ENCODE assay signal across 11 cellular contexts in genomic region chr3:34016925-34017592, GRCh38.
DNase-seq lines count a peak whose midpoint lies in the region; ATAC-seq and TF ChIP-seq lines count a peak whose summit lies in the region.
"Had no signal": no experiment of that assay in that cellular context is flagged by ENCODE, and none has a peak within 500 bp of the region (broad histone marks: within the 10 kb centered on the region; RNA-seq: fewer than 3 reads in every experiment).

No MANE protein-coding gene starts in this region.

- H3K4me3 Mint-ChIP-seq in activated naive CD4-positive, alpha-beta T cell treated with anti-CD3 and anti-CD28 coated beads for 36 hours, result no peak overlapping the region

- H3K79me2 ChIP-seq in osteoblast (ENCODE audit: insufficient read depth, low read length), result no peaks in the 10 kb centered on the region

- CTCF ChIA-PET in activated naive CD4-positive, alpha-beta T cell treated with anti-CD3 and anti-CD28 coated beads for 36 hours (lab: Charles Lee), result interaction anchor here (0.6 to 3.4 kb wide), 4 partner anchors 10 to 230 kb away, joined by 3 to 18 read pairs (median 5); no protein-coding TSS in a partner anchor

- no peaks in the 10 kb centered on the region for H4K20me1 ChIP-seq in osteoblast (ENCODE audit: insufficient read depth, low read length)

- 63 to 73% (median 68%) methylated on average over 6 of the region's 6 CpGs for WGBS in stomach, 5 donors

- peaks cover 3% of the 10 kb centered on the region for H3K9me3 Mint-ChIP-seq in activated naive CD4-positive, alpha-beta T cell treated with anti-CD3 and anti-CD28 coated beads for 36 hours

- H3K4me1 ChIP-seq in osteoblast (ENCODE audit: insufficient read depth, low read length) (peaks cover 8% of the 10 kb centered on the region), stomach (peaks cover 0 to 6% (median 0%) of the 10 kb centered on the region in 4 donors)
- H3K4me1 ChIP-seq: prostate gland had no signal

- H3K27ac ChIP-seq in SK-N-MC (no peak overlapping the region), osteoblast (ENCODE audit: low read depth, low read length) (no peak overlapping the region), stomach (no peak overlapping the region)
- H3K27ac ChIP-seq: prostate gland had no signal

- H3K4me2 ChIP-seq in osteoblast (ENCODE audit: insufficient read depth, low read length), result no peak overlapping the region

- TF ChIP-seq EP300 in stomach (IDR thresholded peaks at IDR 0.05), result no peak

- H3K27ac Mint-ChIP-seq in activated naive CD4-positive, alpha-beta T cell treated with anti-CD3 and anti-CD28 coated beads for 36 hours, result peak overlapping the region; percentile 44

- no peak for TF ChIP-seq POLR2A in stomach (IDR thresholded peaks at IDR 0.05)

- peaks cover 3% of the 10 kb centered on the region for H3K27me3 Mint-ChIP-seq in activated naive CD4-positive, alpha-beta T cell treated with anti-CD3 and anti-CD28 coated beads for 36 hours (ENCODE audit: low read depth)

- H3K27me3 ChIP-seq in osteoblast (ENCODE audit: insufficient read depth, low read length), result no peaks in the 10 kb centered on the region
- H3K27me3 ChIP-seq in stomach, result no peaks in the 10 kb centered on the region

- H3K9me3 ChIP-seq in SK-N-MC (ENCODE audit: low read depth, low read length) (no peaks in the 10 kb centered on the region), osteoblast (ENCODE audit: low read depth, low read length) (no peaks in the 10 kb centered on the region), stomach (no peaks in the 10 kb centered on the region)
- H3K9me3 ChIP-seq: prostate gland had no signal

- no peaks in the 10 kb centered on the region for H3K36me3 Mint-ChIP-seq in activated naive CD4-positive, alpha-beta T cell treated with anti-CD3 and anti-CD28 coated beads for 36 hours (ENCODE audit: low read depth)

- peak; percentile 45 for DNase-seq in activated naive CD4-positive, alpha-beta T cell treated with anti-CD3 and anti-CD28 coated beads for 36 hours
- no peak for DNase-seq in activated naive CD4-positive, alpha-beta T cell treated with Interleukin-2 at 50 U/mL for 16 hours
- peak; percentile 47 for DNase-seq in SK-N-MC (ENCODE audit: low read depth, low spot score)
- peak; percentile 4 for DNase-seq in osteoblast (ENCODE audit: insufficient read length, low spot score, missing footprints)
- DNase-seq in stomach, result no peak
- DNase-seq in NCI-H524 treated with DMSO at 0.1 percent for 48 hours (lab: John Stamatoyannopoulos, UW), result no peak
- DNase-seq in foreskin fibroblast, result no peak
- DNase-seq: activated T-cell treated with anti-CD3 and anti-CD28 coated beads for 4 hours, PC-3 had no signal

- peaks cover 30% of the 10 kb centered on the region for H3K4me1 Mint-ChIP-seq in activated naive CD4-positive, alpha-beta T cell treated with anti-CD3 and anti-CD28 coated beads for 36 hours (ENCODE audit: low read depth)

- intact Hi-C loops in activated naive CD4-positive, alpha-beta T cell treated with anti-CD3 and anti-CD28 coated beads for 36 hours (cut with micrococcal nuclease), result no loop called here
- intact Hi-C loops in stomach (cut with DNase I; ENCODE audit: low total_unique reads), result no loop called here

- H3K36me3 ChIP-seq in SK-N-MC (ENCODE audit: insufficient read depth, low read length) (no peaks in the 10 kb centered on the region), osteoblast (ENCODE audit: insufficient read depth, low read length) (no peaks in the 10 kb centered on the region), stomach (no peaks in the 10 kb centered on the region)
- H3K36me3 ChIP-seq: prostate gland had no signal

- H3K9ac ChIP-seq in SK-N-MC (ENCODE audit: insufficient read length), result no peak overlapping the region

- ATAC-seq in HG03108 (IDR thresholded peaks at IDR 0.05; ENCODE audit: unreplicated experiment), result peak; percentile 48
- ATAC-seq: PC-3 had no signal

- H2AFZ ChIP-seq in osteoblast (ENCODE audit: low read length), result no peak overlapping the region

- no peak for TF ChIP-seq CTCF in osteoblast (IDR thresholded peaks at IDR 0.05; ENCODE audit: extremely low read depth, low read depth, low read length)
- TF ChIP-seq CTCF in stomach (IDR thresholded peaks at IDR 0.05), result no peak
- TF ChIP-seq CTCF in foreskin fibroblast (IDR thresholded peaks at IDR 0.05; ENCODE audit: low read depth, low read length), result no peak

- H3K4me3 ChIP-seq in SK-N-MC, result no peak overlapping the region
- H3K4me3 ChIP-seq in osteoblast (ENCODE audit: insufficient read depth, low read length), result no peak overlapping the region
- no peak overlapping the region for H3K4me3 ChIP-seq in stomach
- no peak overlapping the region for H3K4me3 ChIP-seq in foreskin fibroblast (ENCODE audit: low read depth in 1 of 2, low read length in 2 of 2)
- H3K4me3 ChIP-seq: prostate gland had no signal

Comparison
In these comparisons a context has a peak if more than half of its experiments do, and no peak if none do; other contexts are left out.
1. DNase-seq: peak in activated naive CD4-positive, alpha-beta T cell treated with anti-CD3 and anti-CD28 coated beads for 36 hours (single experiment), SK-N-MC (single experiment) and osteoblast (single experiment); none in activated naive CD4-positive, alpha-beta T cell treated with Interleukin-2 at 50 U/mL for 16 hours (single experiment), stomach (single experiment), NCI-H524 treated with DMSO at 0.1 percent for 48 hours (single experiment) and foreskin fibroblast (0 of 2).